ENCODE assay signal across 8 cellular contexts in the genomic region with DNA sequence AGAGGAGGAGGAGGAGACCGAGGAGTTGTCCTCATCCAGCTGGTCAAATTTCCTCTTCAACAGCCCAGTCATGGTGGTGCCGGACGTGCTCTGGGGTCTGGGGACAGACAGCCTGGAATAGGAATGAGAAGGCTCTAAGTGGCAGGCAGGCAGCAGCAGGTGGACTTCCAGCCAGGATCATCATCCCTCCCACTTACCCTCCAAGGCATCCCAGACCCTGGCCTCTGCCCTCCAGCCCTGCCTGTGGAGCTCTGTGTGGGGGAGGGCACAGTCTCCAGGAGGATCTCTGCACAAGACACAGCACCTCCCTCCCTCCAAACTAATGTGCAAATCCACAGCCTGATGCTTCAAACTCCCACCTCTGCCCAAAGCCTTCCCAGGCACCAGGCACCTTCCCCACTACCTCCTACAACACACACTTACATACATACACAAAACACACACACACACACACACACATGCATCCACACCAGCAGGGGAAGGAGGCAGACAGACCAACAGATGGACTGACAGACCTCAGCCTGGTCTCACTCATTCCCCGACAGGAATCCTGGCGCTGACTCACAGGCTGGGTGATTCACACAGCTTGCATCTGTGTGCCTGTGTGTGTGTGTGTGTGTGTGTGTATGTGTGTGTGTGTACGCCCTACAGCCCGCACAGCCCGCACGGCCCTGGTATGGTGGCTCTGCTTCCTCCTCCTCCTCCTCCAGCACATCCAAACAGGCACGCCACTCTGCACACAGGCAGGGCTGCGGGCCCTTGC. TPM values are rescaled to one million over a fixed set of nuclear protein-coding genes. Genes with fewer than 3 reads are reported as not detected.
DNase-seq lines count a peak whose midpoint lies in the region; ATAC-seq, FAIRE-seq and TF ChIP-seq lines count a peak whose summit lies in the region.

No MANE protein-coding gene starts in this region.

- POLR2A ChIA-PET in endothelial cell of umbilical vein (lab: Charles Lee), result interaction anchor here (2.6 kb wide), 1 partner anchor 31 kb away, joined by 19 read pairs; no protein-coding TSS in a partner anchor

- H3K4me1 Mint-ChIP-seq in activated CD8-positive, alpha-beta memory T cell treated with anti-CD3 and anti-CD28 coated beads, Interleukin-2, amount 10 ng/mL, durations not matched to agents 7 days and 5 days, result peaks cover 65% of the 10 kb centered on the region
- peaks cover 77 to 88% (median 79%) of the 10 kb centered on the region in 3 donors for H3K4me1 Mint-ChIP-seq in naive B cell

- no peak overlapping the region for H3K4me3 ChIP-seq in endothelial cell of umbilical vein (replicated peaks in 1 of 3; ENCODE audit: insufficient read depth in 1 of 3, low read depth in 1 of 3, low read length in 3 of 3)

- no peaks in the 10 kb centered on the region for H3K9me1 ChIP-seq in endothelial cell of umbilical vein (replicated peaks; ENCODE audit: control insufficient read depth, extremely low read depth, insufficient read depth, low read length)

- H3K4me2 ChIP-seq in endothelial cell of umbilical vein (ENCODE audit: insufficient read depth, low read length), result peak overlapping the region; percentile 73

- FAIRE-seq in endothelial cell of umbilical vein (lab: Jason Lieb, UNC), result peak; percentile 100

- intact Hi-C loops in endothelial cell of umbilical vein (cut with micrococcal nuclease), result loop anchor here (1.0 to 10.0 kb wide), 3 partner anchors 20 to 422 kb away; no protein-coding TSS in a partner anchor

- ATAC-seq in activated CD8-positive, alpha-beta memory T cell treated with anti-CD3 and anti-CD28 coated beads, Interleukin-2, amount 10 ng/mL, durations not matched to agents 7 days and 5 days, result peak; percentile 45
- peak; percentile 7 to 11 for ATAC-seq in naive B cell (ENCODE audit: low read depth in 2 of 2)
- peak; percentile 71 for ATAC-seq in stimulated activated naive CD8-positive, alpha-beta T cell treated with anti-CD3 and anti-CD28 coated beads, Interleukin-15, Interleukin-2, amounts not matched to agents 100 U/mL and 50 U/mL, for 24 hours
- no peak for ATAC-seq in GM21619 (IDR thresholded peaks at IDR 0.05; ENCODE audit: unreplicated experiment)

- H3K27ac Mint-ChIP-seq in activated CD8-positive, alpha-beta memory T cell treated with anti-CD3 and anti-CD28 coated beads, Interleukin-2, amount 10 ng/mL, durations not matched to agents 7 days and 5 days, result peak overlapping the region; percentile 95
- H3K27ac Mint-ChIP-seq in naive B cell, result peak overlapping the region; percentile 96 to 100 (median 98)

- H3K36me3 ChIP-seq in endothelial cell of umbilical vein (ENCODE audit: control insufficient read depth in 2 of 2, extremely low read depth in 1 of 2, insufficient read depth in 2 of 2, low read length in 2 of 2), result peaks cover 4 to 32% of the 10 kb centered on the region in 2 experiments

- peak overlapping the region; percentile 71 for H3K4me3 Mint-ChIP-seq in activated CD8-positive, alpha-beta memory T cell treated with anti-CD3 and anti-CD28 coated beads, Interleukin-2, amount 10 ng/mL, durations not matched to agents 7 days and 5 days
- H3K4me3 Mint-ChIP-seq in naive B cell, result peak overlapping the region; percentile 80 to 99 (median 89)

- H3K79me2 ChIP-seq in endothelial cell of umbilical vein (ENCODE audit: control insufficient read depth, insufficient read depth, low read length), result peaks cover 75% of the 10 kb centered on the region

- H3K27ac ChIP-seq in endothelial cell of umbilical vein (ENCODE audit: insufficient read depth, low read depth, low read length), result peak overlapping the region; percentile 97

- H3K27me3 Mint-ChIP-seq in activated CD8-positive, alpha-beta memory T cell treated with anti-CD3 and anti-CD28 coated beads, Interleukin-2, amount 10 ng/mL, durations not matched to agents 7 days and 5 days, result no peaks in the 10 kb centered on the region
- no peaks in the 10 kb centered on the region for H3K27me3 Mint-ChIP-seq in naive B cell

- H3K9me3 ChIP-seq in endothelial cell of umbilical vein (replicated peaks; ENCODE audit: control insufficient read depth, insufficient read depth, low read length), result no peaks in the 10 kb centered on the region

- peak; percentile 40 for TF ChIP-seq POLR2A in endothelial cell of umbilical vein (IDR thresholded peaks at IDR 0.05; ENCODE audit: low read depth, low read length)

- H3K9me3 Mint-ChIP-seq in activated CD8-positive, alpha-beta memory T cell treated with anti-CD3 and anti-CD28 coated beads, Interleukin-2, amount 10 ng/mL, durations not matched to agents 7 days and 5 days (ENCODE audit: low read depth), result no peaks in the 10 kb centered on the region
- peaks cover 0 to 2% (median 0%) of the 10 kb centered on the region in 7 donors for H3K9me3 Mint-ChIP-seq in naive B cell

- no TSS peak for BruUV-seq in endothelial cell of umbilical vein (replicated peaks; lab: Mats Ljungman, UMichigan)

- peaks cover 65% of the 10 kb centered on the region for H3K4me1 ChIP-seq in endothelial cell of umbilical vein (ENCODE audit: control insufficient read depth, extremely low read depth, insufficient read depth, low read length)

- no peak for TF ChIP-seq CTCF in endothelial cell of umbilical vein (IDR thresholded peaks at IDR 0.05; ENCODE audit: extremely low read depth in 1 of 2, insufficient read depth in 1 of 2, low read depth in 1 of 2, low read length in 2 of 2)

- H3K9ac ChIP-seq in endothelial cell of umbilical vein (replicated peaks; ENCODE audit: extremely low read depth, insufficient read depth, low read length), result peak overlapping the region; percentile 76

- peaks cover 38% of the 10 kb centered on the region for H3K36me3 Mint-ChIP-seq in activated CD8-positive, alpha-beta memory T cell treated with anti-CD3 and anti-CD28 coated beads, Interleukin-2, amount 10 ng/mL, durations not matched to agents 7 days and 5 days
- peaks cover 8 to 9% of the 10 kb centered on the region in 2 donors for H3K36me3 Mint-ChIP-seq in naive B cell

- dilution Hi-C loops in endothelial cell of umbilical vein (cut with MboI; ENCODE audit: extremely low pct_ligation_motif_present, low sequenced_read_pairs), result no loop called here

- no peaks in the 10 kb centered on the region for H3K27me3 ChIP-seq in endothelial cell of umbilical vein (ENCODE audit: control insufficient read depth in 2 of 2, insufficient read depth in 2 of 2, low read length in 2 of 2)

- H4K20me1 ChIP-seq in endothelial cell of umbilical vein (replicated peaks; ENCODE audit: control insufficient read depth, extremely low read depth, insufficient read depth, low read length), result no peaks in the 10 kb centered on the region

- peak; percentile 84 for DNase-seq in NCI-H82 (lab: John Stamatoyannopoulos, UW)
- DNase-seq in NCI-H82 treated with DMSO at 0.1 percent for 48 hours (lab: John Stamatoyannopoulos, UW; ENCODE audit: unreplicated experiment), result no peak
- peak; percentile 35 for DNase-seq in NCI-H2227 (lab: John Stamatoyannopoulos, UW; ENCODE audit: unreplicated experiment)
- DNase-seq in activated CD8-positive, alpha-beta memory T cell treated with anti-CD3 and anti-CD28 coated beads, Interleukin-2, amount 10 ng/mL, durations not matched to agents 7 days and 5 days, result peak; percentile 87
- peak; percentile 95 for DNase-seq in endothelial cell of umbilical vein (ENCODE audit: low read depth, low spot score)
- no peak for DNase-seq in naive B cell
- DNase-seq in stimulated activated naive CD8-positive, alpha-beta T cell treated with anti-CD3 and anti-CD28 coated beads, Interleukin-15, Interleukin-2, amounts not matched to agents 100 U/mL and 50 U/mL, for 24 hours, result peak; percentile 77

- no peak overlapping the region for H2AFZ ChIP-seq in endothelial cell of umbilical vein (ENCODE audit: low read depth, low read length)

- CTCF ChIA-PET in activated CD8-positive, alpha-beta memory T cell treated with anti-CD3 and anti-CD28 coated beads, Interleukin-2, amount 10 ng/mL, durations not matched to agents 7 days and 5 days (lab: Charles Lee), result interaction anchor here (0.8 to 2.4 kb wide), 6 partner anchors 12 to 145 kb away, joined by 3 to 11 read pairs (median 4); no protein-coding TSS in a partner anchor
- CTCF ChIA-PET in endothelial cell of umbilical vein (lab: Charles Lee), result interaction anchor here (1.1 to 2.7 kb wide), 8 partner anchors 12 to 145 kb away, joined by 3 to 13 read pairs (median 6); partner anchors contain the start of genes GORASP1 and TTC21A

RNA-seq across cellular contexts. Expression of gene CSRNP1, which starts 6.6 kb away (rescaled TPM):
- 10 to 100 TPM; 15.6 to 20.2 TPM for total RNA-seq in activated CD8-positive, alpha-beta memory T cell treated with anti-CD3 and anti-CD28 coated beads, Interleukin-2, amount 10 ng/mL, durations not matched to agents 7 days and 5 days
- total RNA-seq in endothelial cell of umbilical vein, result 13.2 and 14.9 TPM in 2 replicates
- polyA plus RNA-seq in endothelial cell of umbilical vein (26.5 and 33.7 TPM in 2 replicates), naive B cell (ENCODE audit: low read depth in 6 of 6) (10 to 100 TPM; 47.3 to 99.7 (median 64.4) TPM)
- 27.3 and 34.2 TPM in 2 replicates for polyA plus RNA-seq in endothelial cell of umbilical vein (2011; cell fraction: cytosol; rRNA removed)
- polyA plus RNA-seq in endothelial cell of umbilical vein (2011; cell fraction: nucleus; rRNA removed), result 74.3 and 77.1 TPM in 2 replicates
- polyA plus RNA-seq in endothelial cell of umbilical vein (2012), result 18.2 and 22.1 TPM in 2 replicates
- 30.1 and 41.8 TPM in 2 replicates for polyA minus RNA-seq in endothelial cell of umbilical vein
- 11.6 TPM for polyA minus RNA-seq in endothelial cell of umbilical vein (2011; cell fraction: cytosol; rRNA and poly(A)+ RNA removed)
- 46.5 and 58.1 TPM in 2 replicates for polyA minus RNA-seq in endothelial cell of umbilical vein (2011; cell fraction: nucleus; rRNA and poly(A)+ RNA removed)

RNA-seq across cellular contexts. Expression of gene TTC21A, which starts 39.3 kb away (rescaled TPM):
- total RNA-seq in activated CD8-positive, alpha-beta memory T cell treated with anti-CD3 and anti-CD28 coated beads, Interleukin-2, amount 10 ng/mL, durations not matched to agents 7 days and 5 days, result 1 to 10 TPM; 1.9 to 8.3 TPM
- 6.3 and 7.8 TPM in 2 replicates for total RNA-seq in endothelial cell of umbilical vein
- polyA plus RNA-seq in endothelial cell of umbilical vein (4.7 and 4.8 TPM in 2 replicates), naive B cell (ENCODE audit: low read depth in 6 of 6) (10 to 100 TPM in 4 of 6 donors, 1 to 10 TPM in 2; 3.8 to 14.8 (median 11.2) TPM)
- polyA plus RNA-seq in endothelial cell of umbilical vein (2011; cell fraction: cytosol; rRNA removed), result 1.8 and 2.6 TPM in 2 replicates
- polyA plus RNA-seq in endothelial cell of umbilical vein (2011; cell fraction: nucleus; rRNA removed), result 37.7 and 45.2 TPM in 2 replicates
- polyA plus RNA-seq in endothelial cell of umbilical vein (2012), result 2.9 and 3.0 TPM in 2 replicates
- 7.2 and 21.0 TPM in 2 replicates for polyA minus RNA-seq in endothelial cell of umbilical vein
- 1.0 TPM for polyA minus RNA-seq in endothelial cell of umbilical vein (2011; cell fraction: cytosol; rRNA and poly(A)+ RNA removed)
- 18.8 and 22.5 TPM in 2 replicates for polyA minus RNA-seq in endothelial cell of umbilical vein (2011; cell fraction: nucleus; rRNA and poly(A)+ RNA removed)

RNA-seq across cellular contexts. Expression of gene GORASP1, which starts 39.4 kb away (rescaled TPM):
- 10 to 100 TPM; 28.8 to 32.0 TPM for total RNA-seq in activated CD8-positive, alpha-beta memory T cell treated with anti-CD3 and anti-CD28 coated beads, Interleukin-2, amount 10 ng/mL, durations not matched to agents 7 days and 5 days
- total RNA-seq in endothelial cell of umbilical vein, result 68.0 and 74.7 TPM in 2 replicates
- polyA plus RNA-seq in endothelial cell of umbilical vein (62.5 and 68.0 TPM in 2 replicates), naive B cell (ENCODE audit: low read depth in 6 of 6) (10 to 100 TPM; 19.7 to 36.7 (median 27.2) TPM)
- 44.1 and 52.8 TPM in 2 replicates for polyA plus RNA-seq in endothelial cell of umbilical vein (2011; cell fraction: cytosol; rRNA removed)
- 226 and 257 TPM in 2 replicates for polyA plus RNA-seq in endothelial cell of umbilical vein (2011; cell fraction: nucleus; rRNA removed)
- polyA plus RNA-seq in endothelial cell of umbilical vein (2012), result 45.8 and 53.6 TPM in 2 replicates
- 75.0 and 85.5 TPM in 2 replicates for polyA minus RNA-seq in endothelial cell of umbilical vein
- polyA minus RNA-seq in endothelial cell of umbilical vein (2011; cell fraction: cytosol; rRNA and poly(A)+ RNA removed), result 25.7 TPM
- polyA minus RNA-seq in endothelial cell of umbilical vein (2011; cell fraction: nucleus; rRNA and poly(A)+ RNA removed), result 61.1 and 70.4 TPM in 2 replicates

RNA-seq across cellular contexts. Expression of gene XIRP1, which starts 45.6 kb away (rescaled TPM):
- total RNA-seq in activated CD8-positive, alpha-beta memory T cell treated with anti-CD3 and anti-CD28 coated beads, Interleukin-2, amount 10 ng/mL, durations not matched to agents 7 days and 5 days, result 1 to 10 TPM in 1 of 2 experiments, under 1 TPM in 1; 0.06 to 1.0 TPM
- not detected in 2 replicates for total RNA-seq in endothelial cell of umbilical vein
- polyA plus RNA-seq in endothelial cell of umbilical vein (not detected in 2 replicates), naive B cell (ENCODE audit: low read depth in 6 of 6) (under 1 TPM in 1 of 6 donors, not detected in 5; 0.05 TPM)
- not detected in 2 replicates for polyA plus RNA-seq in endothelial cell of umbilical vein (2011; cell fraction: cytosol; rRNA removed)
- polyA plus RNA-seq in endothelial cell of umbilical vein (2011; cell fraction: nucleus; rRNA removed), result not detected in 2 replicates
- not detected in 2 replicates for polyA plus RNA-seq in endothelial cell of umbilical vein (2012)
- not detected in 2 replicates for polyA minus RNA-seq in endothelial cell of umbilical vein
- polyA minus RNA-seq in endothelial cell of umbilical vein (2011; cell fraction: cytosol; rRNA and poly(A)+ RNA removed), result not detected
- not detected in 2 replicates for polyA minus RNA-seq in endothelial cell of umbilical vein (2011; cell fraction: nucleus; rRNA and poly(A)+ RNA removed)

Comparison
In these comparisons a context has a peak if more than half of its experiments do, and no peak if none do; other contexts are left out.
1. DNase-seq: peak in NCI-H82 (single experiment), NCI-H2227 (single experiment), activated CD8-positive, alpha-beta memory T cell treated with anti-CD3 and anti-CD28 coated beads, Interleukin-2, amount 10 ng/mL, durations not matched to agents 7 days and 5 days (single experiment), endothelial cell of umbilical vein (single experiment) and stimulated activated naive CD8-positive, alpha-beta T cell treated with anti-CD3 and anti-CD28 coated beads, Interleukin-15, Interleukin-2, amounts not matched to agents 100 U/mL and 50 U/mL, for 24 hours (single experiment); none in NCI-H82 treated with DMSO at 0.1 percent for 48 hours (single experiment) and naive B cell (single experiment).